ENCODE assay signal across 8 cellular contexts in the genomic region with DNA sequence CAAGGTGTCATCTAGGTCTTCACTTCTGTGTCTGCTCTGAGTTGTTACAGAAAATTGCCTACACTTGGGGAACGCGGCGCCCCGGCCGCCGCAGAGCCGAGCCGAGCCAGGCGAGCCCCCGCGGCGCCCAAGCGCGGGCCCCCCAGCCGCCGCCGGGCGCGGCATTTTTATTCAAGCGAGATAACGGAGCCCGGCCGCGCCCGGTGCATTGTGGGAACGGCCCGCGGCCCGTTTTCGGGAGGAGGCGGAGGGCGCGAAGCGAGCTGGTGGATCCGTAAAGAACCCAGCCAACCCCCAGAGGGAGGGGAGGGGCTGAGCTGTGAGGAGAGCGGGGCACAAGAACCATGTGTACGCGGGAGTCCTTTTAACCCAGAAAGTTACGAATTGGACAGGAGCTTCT.
DNase-seq lines count a peak whose midpoint lies in the region; ATAC-seq and TF ChIP-seq lines count a peak whose summit lies in the region.

No MANE protein-coding gene starts in this region.

- ATAC-seq in lower lobe of right lung (peak; percentile 31 to 32), HG03045 (IDR thresholded peaks at IDR 0.05; ENCODE audit: unreplicated experiment) (no peak)

- H3K9me3 ChIP-seq in MM.1S (replicated peaks; ENCODE audit: insufficient read depth, low read length) (no peaks in the 10 kb centered on the region), lower lobe of right lung (peaks cover under 1% of the 10 kb centered on the region), thymus (ENCODE audit: control insufficient read depth) (no peaks in the 10 kb centered on the region)

- H3K4me3 ChIP-seq in MM.1S (ENCODE audit: low read length) (no peak overlapping the region), dorsolateral prefrontal cortex (peak overlapping the region; percentile 12 to 67 (median 49)), lower lobe of right lung (peak overlapping the region; percentile 12), thymus (ENCODE audit: low read length) (peak overlapping the region; percentile 19)

- no peak for TF ChIP-seq CTCF in CD14-positive monocyte (IDR thresholded peaks at IDR 0.05)
- TF ChIP-seq CTCF in MM.1S (IDR thresholded peaks at IDR 0.05; ENCODE audit: low read length): no peak
- peak in 9 of 56 donors; percentile 4 to 28 (median 14) for TF ChIP-seq CTCF in dorsolateral prefrontal cortex (IDR thresholded peaks at IDR 0.05 in 54 of 56, conservative IDR thresholded peaks at IDR 0.05 in 2 of 56; ENCODE audit: low read depth in 1 of 56, partially characterized antibody in 56 of 56)
- TF ChIP-seq CTCF in lower lobe of right lung (IDR thresholded peaks at IDR 0.05): no peak
- no peak for TF ChIP-seq CTCF in HFFc6 (IDR thresholded peaks at IDR 0.05)
- no peak for TF ChIP-seq CTCF in GM20000 (IDR thresholded peaks at IDR 0.05; ENCODE audit: extremely low read depth, missing control alignments)

- no peaks in the 10 kb centered on the region for H3K9me2 ChIP-seq in MM.1S (replicated peaks; ENCODE audit: insufficient read depth, low read length)

- no peaks in the 10 kb centered on the region for H3F3A ChIP-seq in MM.1S (ENCODE audit: insufficient read depth, low read length)

- H3K27ac ChIP-seq in MM.1S (ENCODE audit: low read length) (no peak overlapping the region), dorsolateral prefrontal cortex (peak overlapping the region in 1 of 59 donors; percentile 23), lower lobe of right lung (no peak overlapping the region), thymus (ENCODE audit: low read depth) (no peak overlapping the region)

- H3K9ac ChIP-seq in MM.1S (ENCODE audit: low read length): no peak overlapping the region

- WGBS in thymus: 4% methylated on average over 39 of the region's 39 CpGs

- no peaks in the 10 kb centered on the region for H4K20me1 ChIP-seq in MM.1S (ENCODE audit: insufficient read depth, low read length)

- H3K27ac Mint-ChIP-seq in CD14-positive monocyte: peak overlapping the region in 1 of 7 donors; percentile 36
- H3K27ac Mint-ChIP-seq in HFFc6: no peak overlapping the region

- no peaks in the 10 kb centered on the region for H3K36me3 Mint-ChIP-seq in CD14-positive monocyte
- no peaks in the 10 kb centered on the region for H3K36me3 Mint-ChIP-seq in HFFc6 (ENCODE audit: low read depth)

- H2AFZ ChIP-seq in MM.1S (ENCODE audit: low read length): 0 out of 2 replicates have a peak overlapping the region, but pooled peaks have one; percentile 41

- no peaks in the 10 kb centered on the region for H3K79me2 ChIP-seq in MM.1S (ENCODE audit: low read length)

- H3K4me1 ChIP-seq in MM.1S (ENCODE audit: low read length) (no peaks in the 10 kb centered on the region), lower lobe of right lung (no peaks in the 10 kb centered on the region), thymus (ENCODE audit: control insufficient read depth, insufficient read depth, low read length) (peaks cover 3% of the 10 kb centered on the region)

- intact Hi-C loops in CD14-positive monocyte (cut with micrococcal nuclease): no loop called here
- intact Hi-C loops in dorsolateral prefrontal cortex (cut with DNase I): no loop called here
- intact Hi-C loops in lower lobe of right lung (cut with DNase I): no loop called here

- H3K36me3 ChIP-seq in MM.1S (replicated peaks; ENCODE audit: insufficient read depth, low read length): no peaks in the 10 kb centered on the region
- H3K36me3 ChIP-seq in lower lobe of right lung: no peaks in the 10 kb centered on the region
- H3K36me3 ChIP-seq in thymus (ENCODE audit: control insufficient read depth, insufficient read depth): no peaks in the 10 kb centered on the region

- H3K4me2 ChIP-seq in MM.1S (ENCODE audit: low read depth, low read length): peak overlapping the region; percentile 21; the same call in 1 of the 2 replicates

- H3K27me3 ChIP-seq in MM.1S (replicated peaks; ENCODE audit: insufficient read depth, low read length): no peaks in the 10 kb centered on the region
- H3K27me3 ChIP-seq in dorsolateral prefrontal cortex: no peaks in the 10 kb centered on the region
- peaks cover 4% of the 10 kb centered on the region for H3K27me3 ChIP-seq in lower lobe of right lung (ENCODE audit: low read depth)
- H3K27me3 ChIP-seq in thymus (ENCODE audit: control insufficient read depth, insufficient read depth): no peaks in the 10 kb centered on the region

- H3K4me3 Mint-ChIP-seq in CD14-positive monocyte (peak overlapping the region; percentile 71 to 88), HFFc6 (no peak overlapping the region)

- DNase-seq in CD14-positive monocyte (ENCODE audit: low spot score) (no peak), MM.1S (no peak), dorsolateral prefrontal cortex (peak; percentile 16 to 68 (median 46)), lower lobe of right lung (peak; percentile 50), HFFc6 (no peak), GM20000 (ENCODE audit: low spot score) (no peak)

- H3K9me3 Mint-ChIP-seq in CD14-positive monocyte: peaks cover 0 to 16% (median 6%) of the 10 kb centered on the region in 7 donors
- peaks cover 31% of the 10 kb centered on the region for H3K9me3 Mint-ChIP-seq in HFFc6

- H3K4me1 Mint-ChIP-seq in CD14-positive monocyte (peaks cover 13% of the 10 kb centered on the region), HFFc6 (ENCODE audit: low read depth) (no peaks in the 10 kb centered on the region)

- H3K27me3 Mint-ChIP-seq in CD14-positive monocyte (ENCODE audit: low read depth in 3 of 3) (peaks cover 1 to 5% (median 4%) of the 10 kb centered on the region in 3 donors), HFFc6 (ENCODE audit: insufficient read depth) (no peaks in the 10 kb centered on the region)

Comparison
In these comparisons a context has a peak if more than half of its experiments do, and no peak if none do; other contexts are left out.
1. DNase-seq: peak in dorsolateral prefrontal cortex (10 of 10) and lower lobe of right lung (single experiment); none in CD14-positive monocyte (single experiment), MM.1S (single experiment), HFFc6 (single experiment) and GM20000 (single experiment).